In genomic region chr2:178277741-178278197, GRCh38 we compare ENCODE assay signal across 1 cellular context.
TF ChIP-seq lines count a peak whose summit lies in the region.

No MANE protein-coding gene starts in this region.

TF ChIP-seq in K562, 482 proteins besides CTCF, POLR2A, EP300 and RAD21 (continued from another document):
- TF ChIP-seq AFF1 (IDR thresholded peaks at IDR 0.05; ENCODE audit: low read depth in 1 of 2, partially characterized antibody in 2 of 2) (peak; percentile 41 to 56), DPF2 (IDR thresholded peaks at IDR 0.05) (peak; percentile 59), KLF6 (CRISPR knock-in tag; IDR thresholded peaks at IDR 0.05; ENCODE audit: borderline replicate concordance) (no peak), ATF3 (IDR thresholded peaks at IDR 0.05) (no peak), ATF3 (CRISPR knock-in tag; conservative IDR thresholded peaks at IDR 0.05) (no peak), NELFE (IDR thresholded peaks at IDR 0.05; ENCODE audit: insufficient read depth, insufficient read length) (no peak)
